In the genomic region with DNA sequence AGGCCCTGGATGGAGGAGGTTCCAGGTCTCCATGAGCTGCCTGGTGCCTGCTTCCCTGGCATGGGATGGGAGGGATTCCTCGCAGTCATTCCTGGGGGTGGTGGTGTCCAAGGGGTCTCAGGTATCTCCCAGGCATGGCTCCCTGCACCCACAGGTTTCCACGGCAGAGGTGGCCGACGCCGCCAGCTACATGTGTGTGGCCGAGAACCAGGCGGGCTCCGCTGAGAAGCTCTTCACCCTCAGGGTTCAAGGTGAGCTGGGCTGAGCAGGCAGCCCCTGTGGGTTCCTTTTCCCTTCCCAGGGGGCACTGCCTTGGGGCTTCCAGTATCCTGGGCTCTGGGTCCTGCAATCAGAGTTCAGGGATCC, we compare ENCODE assay signal across 8 cellular contexts.
"Had no signal": no experiment of that assay in that cellular context is flagged by ENCODE, and none has a peak within 500 bp of the region (broad histone marks: within the 10 kb centered on the region; RNA-seq: fewer than 3 reads in every experiment).

No MANE protein-coding gene starts in this region.

- H3K4me3 ChIP-seq: K562 had no signal

- DNase-seq: IMR-90, KBM-7, KG1 had no signal

- H3K9ac ChIP-seq: KMS-11 had no signal

- H3K4me2 ChIP-seq: KMS-11 had no signal

- ATAC-seq: K562 had no signal

- H3K27ac ChIP-seq: HL-60, KMS-11 had no signal

- FAIRE-seq: HepG2, HTR-8/SVneo, K562 had no signal
